27 cellular contexts compared by ENCODE assay signal in genomic region chr10:80252296-80252887, GRCh38. TPM values are rescaled to one million over a fixed set of nuclear protein-coding genes. Genes with fewer than 3 reads are reported as not detected.
DNase-seq lines count a peak whose midpoint lies in the region; ATAC-seq and TF ChIP-seq lines count a peak whose summit lies in the region.
"Had no signal": no experiment of that assay in that cellular context is flagged by ENCODE, and none has a peak within 500 bp of the region (broad histone marks: within the 10 kb centered on the region; RNA-seq: fewer than 3 reads in every experiment).

No MANE protein-coding gene starts in this region.

- no peak overlapping the region for H2AFZ ChIP-seq in MM.1S (ENCODE audit: low read length)
- H2AFZ ChIP-seq in trophoblast cell (ENCODE audit: insufficient read depth, low read length, poor library complexity) = no peak overlapping the region

- no peak overlapping the region for H3K4me2 ChIP-seq in MM.1S (ENCODE audit: low read depth, low read length)
- H3K4me2 ChIP-seq in trophoblast cell (ENCODE audit: low read length) = no peak overlapping the region

- DNase-seq in NCI-H748 (lab: John Stamatoyannopoulos, UW; ENCODE audit: unreplicated experiment) (peak; percentile 34), NCI-H748 treated with DMSO at 0.1 percent for 48 hours (lab: John Stamatoyannopoulos, UW) (no peak), MM.1S (peak; percentile 23), SJCRH30 (peak; percentile 99 to 100), trophoblast cell (peak; percentile 38 to 78), activated gamma-delta T cell (lab: John Stamatoyannopoulos, UW) (no peak), T1000 (lab: John Stamatoyannopoulos, UW) (no peak)
- DNase-seq: activated CD4-positive, CD25-positive, alpha-beta regulatory T cell; AML-193; aorta; CD8-positive, alpha-beta T cell; colonic mucosa; H7; NCI-H1105 treated with DMSO at 0.1 percent for 48 hours; NCI-H2081 treated with DMSO at 0.1 percent for 48 hours; occipital lobe; SHP77 treated with DMSO at 0.1 percent for 48 hours; stomach; thyroid gland had no signal

- no peaks in the 10 kb centered on the region for H3K9me2 ChIP-seq in MM.1S (replicated peaks; ENCODE audit: insufficient read depth, low read length)

- H3K27me3 ChIP-seq in MM.1S (replicated peaks; ENCODE audit: insufficient read depth, low read length) (no peaks in the 10 kb centered on the region), SJCRH30 (no peaks in the 10 kb centered on the region), trophoblast cell (ENCODE audit: insufficient read depth, low read length) (no peaks in the 10 kb centered on the region)
- H3K27me3 ChIP-seq: cardiac muscle cell, colonic mucosa, thyroid gland had no signal

- H2BK12ac ChIP-seq in trophoblast cell (ENCODE audit: low read length) = no peak overlapping the region

- H3K79me1 ChIP-seq in trophoblast cell (ENCODE audit: low read length) = no peaks in the 10 kb centered on the region

- H4K12ac ChIP-seq in trophoblast cell (ENCODE audit: low read depth, low read length) = no peak overlapping the region

- no peak overlapping the region for H2AK5ac ChIP-seq in trophoblast cell (ENCODE audit: low read length)

- H3K9ac ChIP-seq in MM.1S (ENCODE audit: low read length) = no peak overlapping the region
- no peak overlapping the region for H3K9ac ChIP-seq in trophoblast cell (ENCODE audit: low read length)

- H4K8ac ChIP-seq in trophoblast cell (ENCODE audit: low read depth, low read length) = no peak overlapping the region

- H3K27ac ChIP-seq in MM.1S (ENCODE audit: low read length) (no peak overlapping the region), SJCRH30 (peak overlapping the region; percentile 86), trophoblast cell (ENCODE audit: low read depth, low read length) (no peak overlapping the region)
- H3K27ac ChIP-seq: cardiac muscle cell, colonic mucosa, foreskin keratinocyte, stomach, thyroid gland had no signal

- no CpG with 5 or more reads among the region's 12 CpGs for WGBS in trophoblast cell (ENCODE audit: extremely low coverage, insufficient coverage, insufficient read length)

- H3K36me3 ChIP-seq in MM.1S (replicated peaks; ENCODE audit: insufficient read depth, low read length) = no peaks in the 10 kb centered on the region
- no peaks in the 10 kb centered on the region for H3K36me3 ChIP-seq in SJCRH30
- no peaks in the 10 kb centered on the region for H3K36me3 ChIP-seq in trophoblast cell (ENCODE audit: control insufficient read depth in 1 of 2, insufficient read depth in 2 of 2, low read length in 2 of 2)
- H3K36me3 ChIP-seq: cardiac muscle cell, colonic mucosa, stomach, thyroid gland had no signal

- no peaks in the 10 kb centered on the region for H4K20me1 ChIP-seq in MM.1S (ENCODE audit: insufficient read depth, low read length)

- H3K23ac ChIP-seq in trophoblast cell (ENCODE audit: low read length) = no peak overlapping the region

- peaks cover 17% of the 10 kb centered on the region for H3K4me1 ChIP-seq in MM.1S (ENCODE audit: low read length)
- H3K4me1 ChIP-seq in SJCRH30 = peaks cover 17% of the 10 kb centered on the region
- H3K4me1 ChIP-seq in trophoblast cell (ENCODE audit: control insufficient read depth in 1 of 2, insufficient read depth in 2 of 2, low read length in 2 of 2) = no peaks in the 10 kb centered on the region
- H3K4me1 ChIP-seq: colonic mucosa, stomach had no signal

- H2BK5ac ChIP-seq in trophoblast cell (ENCODE audit: low read depth, low read length, poor library complexity) = no peak overlapping the region

- H3K4me3 ChIP-seq in MM.1S (ENCODE audit: low read length) (no peak overlapping the region), SJCRH30 (no peak overlapping the region), trophoblast cell (ENCODE audit: low read depth, low read length) (no peak overlapping the region)
- H3K4me3 ChIP-seq: cardiac muscle cell, colonic mucosa, stomach, thyroid gland had no signal

- H3K4ac ChIP-seq in trophoblast cell (ENCODE audit: low read depth, low read length) = no peak overlapping the region

- H3K18ac ChIP-seq in trophoblast cell (ENCODE audit: low read length) = no peak overlapping the region

- H3F3A ChIP-seq in MM.1S (ENCODE audit: insufficient read depth, low read length) = peaks cover 3% of the 10 kb centered on the region; the same call in 1 of the 2 replicates

- ATAC-seq in GM19023 (IDR thresholded peaks at IDR 0.05; ENCODE audit: unreplicated experiment) = no peak
- ATAC-seq: CD8-positive, alpha-beta T cell; left lobe of liver had no signal

- H2BK120ac ChIP-seq in trophoblast cell (ENCODE audit: insufficient read depth, low read length, poor library complexity) = no peak overlapping the region

- no peak overlapping the region for H3K14ac ChIP-seq in trophoblast cell (ENCODE audit: low read length)

- H3K9me3 ChIP-seq in MM.1S (replicated peaks; ENCODE audit: insufficient read depth, low read length) (no peaks in the 10 kb centered on the region), SJCRH30 (replicated peaks) (no peaks in the 10 kb centered on the region), trophoblast cell (ENCODE audit: insufficient read depth, low read depth, low read length) (no peaks in the 10 kb centered on the region)
- H3K9me3 ChIP-seq: colonic mucosa, stomach, thyroid gland had no signal

- no peak overlapping the region for H4K91ac ChIP-seq in trophoblast cell (ENCODE audit: low read depth, low read length)

- no peaks in the 10 kb centered on the region for H3K79me2 ChIP-seq in MM.1S (ENCODE audit: low read length)
- no peaks in the 10 kb centered on the region for H3K79me2 ChIP-seq in trophoblast cell (ENCODE audit: control insufficient read depth, insufficient read depth, low read length, poor library complexity)

- TF ChIP-seq CTCF in MM.1S (IDR thresholded peaks at IDR 0.05; ENCODE audit: low read length) = no peak

RNA-seq across cellular contexts. Expression of gene MAT1A, which starts 37.1 kb away (rescaled TPM):
- total RNA-seq in SJCRH30 (2014; rRNA removed; shearing (Covaris generic)) = 0.15 TPM in 1 of 2 replicates, not detected in the other
- polyA plus RNA-seq in trophoblast cell (2013) = 0.08 and 0.16 TPM in 2 replicates
- total RNA-seq: activated naive CD4-positive, alpha-beta T cell treated with anti-CD3 and anti-CD28 coated beads, Interleukin-2, amount 50 U/mL, for 72 hours; activated T-helper 1 cell treated with anti-CD3 and anti-CD28 coated beads, Interleukin-12 subunit alpha, Interleukin-12 subunit beta, Interleukin-2, Interleukin-4 antibody, amounts not matched to agents 30 ng/mL and 10 ng/mL and 1 ng/mL, durations not matched to agents 14 hours and 24 hours and 36 hours; CD8-positive, alpha-beta T cell; foreskin keratinocyte; occipital lobe; skeletal muscle tissue; stomach had no signal
- polyA plus RNA-seq: aorta, foreskin keratinocyte, IgD-negative memory B cell had no signal

RNA-seq across cellular contexts. Expression of gene ANXA11, which starts 47.1 kb away (rescaled TPM):
- 36.2 and 39.5 TPM in 2 replicates for total RNA-seq in SJCRH30 (2014; rRNA removed; shearing (Covaris generic))
- polyA plus RNA-seq in trophoblast cell (2013) = 460 and 504 TPM in 2 replicates

Comparison
In these comparisons a context has a peak if more than half of its experiments do, and no peak if none do; other contexts are left out.
1. DNase-seq: peak in NCI-H748 (single experiment), MM.1S (single experiment), SJCRH30 (2 of 2) and trophoblast cell (2 of 2); none in NCI-H748 treated with DMSO at 0.1 percent for 48 hours (single experiment), activated gamma-delta T cell (single experiment) and T1000 (single experiment).